ENCODE assay signal across 20 cellular contexts in the genomic region with DNA sequence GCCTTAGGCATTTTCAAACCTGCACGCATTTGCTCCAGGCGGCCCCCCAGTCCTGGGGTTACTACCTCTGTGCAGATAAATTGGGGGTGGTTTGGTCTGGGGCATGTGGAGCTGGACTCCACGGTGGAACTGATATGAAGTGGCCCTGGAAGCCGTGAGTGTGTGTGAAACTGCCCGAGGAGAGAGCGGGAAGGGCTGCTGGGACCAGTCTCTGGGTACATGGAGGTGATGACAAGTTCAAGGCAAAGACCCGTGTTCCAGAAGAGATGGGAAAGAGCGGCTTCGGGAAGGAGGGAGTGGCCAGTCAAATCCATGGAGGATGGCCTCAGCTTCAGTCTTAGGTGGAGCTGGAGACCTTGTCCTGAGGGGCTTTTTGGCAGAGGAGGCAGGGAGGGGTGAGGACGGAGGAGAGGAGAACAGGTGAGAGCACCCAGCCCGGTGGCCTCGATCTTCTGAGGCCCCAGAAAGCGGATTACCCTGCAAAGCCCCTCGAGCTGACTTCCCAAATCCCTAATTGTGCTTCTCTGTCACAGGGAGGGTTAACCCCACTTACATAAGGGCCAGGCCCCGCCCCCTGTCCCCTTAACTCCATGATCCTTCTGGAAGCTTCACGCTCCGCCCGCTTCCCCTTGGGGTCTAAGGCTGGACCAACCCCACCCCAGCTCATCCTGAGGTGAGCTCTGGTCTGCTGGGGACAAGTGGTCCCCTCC. TPM values are rescaled to one million over a fixed set of nuclear protein-coding genes. Genes with fewer than 3 reads are reported as not detected.
A peak's percentile ranks its signal among the peaks of the same experiment; 100 is the strongest.
DNase-seq lines count a peak whose midpoint lies in the region; ATAC-seq, FAIRE-seq and TF ChIP-seq lines count a peak whose summit lies in the region.
"Had no signal": no experiment of that assay in that cellular context is flagged by ENCODE, and none has a peak within 500 bp of the region (broad histone marks: within the 10 kb centered on the region; RNA-seq: fewer than 3 reads in every experiment).

No MANE protein-coding gene starts in this region.

- no peak for TF ChIP-seq RAD21 in H1 (IDR thresholded peaks at IDR 0.05 in 1 of 2, conservative IDR thresholded peaks at IDR 0.05 in 1 of 2; ENCODE audit: low read depth in 2 of 2, low read length in 2 of 2)

- peak; percentile 1 for DNase-seq in NCI-H69 (lab: John Stamatoyannopoulos, UW)
- DNase-seq in H1 (ENCODE audit: low read depth in 1 of 2, low spot score in 2 of 2) = no peak
- no peak for DNase-seq in neuronal stem cell (ENCODE audit: low spot score)
- DNase-seq in activated T-cell treated with anti-CD3 and anti-CD28 coated beads, Interleukin-2, amount 50 U/mL, for 1 hour = no peak
- DNase-seq in BE2C = no peak
- DNase-seq: CD8-positive, alpha-beta memory T cell; DMS79; KG1; NCI-H1436; NCI-H2029 treated with DMSO at 0.1 percent for 48 hours; NCI-H774 had no signal

- H3K4me1 ChIP-seq in H1 (replicated peaks in 1 of 4; ENCODE audit: control insufficient read depth in 3 of 4, insufficient read depth in 4 of 4, low read length in 3 of 4) (peaks cover 8 to 29% (median 22%) of the 10 kb centered on the region in 4 experiments), iPS-20b (ENCODE audit: insufficient read depth, low read length) (peaks cover 21% of the 10 kb centered on the region; the same call in 1 of the 2 replicates), neuronal stem cell (ENCODE audit: control insufficient read depth in 2 of 2, insufficient read depth in 1 of 2, low read depth in 1 of 2, low read length in 2 of 2) (peaks cover 16 to 24% of the 10 kb centered on the region in 2 donors), BE2C (peaks cover 31% of the 10 kb centered on the region)

- H2AFZ ChIP-seq in H1 (ENCODE audit: low read length) (0 out of 2 replicates have a peak overlapping the region, but pooled peaks have one; percentile 13), neuronal stem cell (ENCODE audit: low read length) (peak overlapping the region; percentile 13)
- H2AFZ ChIP-seq: GM23248 had no signal

- H4K8ac ChIP-seq in H1 (ENCODE audit: extremely low read depth, insufficient read depth, low read length) (peak overlapping the region; percentile 40; the same call in 1 of the 2 replicates), neuronal stem cell (ENCODE audit: low read depth, low read length) (no peak overlapping the region)

- H3K9me3 ChIP-seq in H1 (ENCODE audit: insufficient read depth in 2 of 2, low read depth in 1 of 2, low read length in 1 of 2) (no peaks in the 10 kb centered on the region), iPS-20b (ENCODE audit: insufficient read depth, low read depth, low read length) (no peaks in the 10 kb centered on the region), neuronal stem cell (replicated peaks in 1 of 2; ENCODE audit: control insufficient read depth in 2 of 2, insufficient read depth in 1 of 2, low read depth in 1 of 2, low read length in 2 of 2) (no peaks in the 10 kb centered on the region), BE2C (no peaks in the 10 kb centered on the region)
- H3K9me3 ChIP-seq: SK-N-SH had no signal

- TF ChIP-seq POLR2A in H1 (IDR thresholded peaks at IDR 0.05; ENCODE audit: control extremely low read depth in 1 of 2, low read depth in 2 of 2, low read length in 2 of 2) = no peak

- no peak for TF ChIP-seq EP300 in H1 (IDR thresholded peaks at IDR 0.05; ENCODE audit: borderline replicate concordance in 1 of 2, low read depth in 2 of 2, low read length in 2 of 2)

- no peak overlapping the region for H3K56ac ChIP-seq in H1 (replicated peaks; ENCODE audit: insufficient read length, low read depth, low read length)

- H2AK5ac ChIP-seq in H1 (ENCODE audit: low read depth, low read length) = peak overlapping the region; percentile 100; the same call in 1 of the 2 replicates
- H2AK5ac ChIP-seq in neuronal stem cell (ENCODE audit: low read depth, low read length) = peak overlapping the region; percentile 98

- H2BK12ac ChIP-seq in H1 (ENCODE audit: low read depth, low read length) (peak overlapping the region; percentile 99; the same call in 1 of the 2 replicates), neuronal stem cell (ENCODE audit: low read length) (peak overlapping the region; percentile 87)

- CTCF ChIA-PET in H1 (lab: Charles Lee; ENCODE audit: partially characterized antibody) = interaction anchor here (1.1 to 2.2 kb wide), 4 partner anchors 27 to 348 kb away, joined by 3 to 8 read pairs (median 4); no protein-coding TSS in a partner anchor

- ATAC-seq in GM19452 (IDR thresholded peaks at IDR 0.05; ENCODE audit: unreplicated experiment) (no peak), GM19463 (IDR thresholded peaks at IDR 0.05; ENCODE audit: unreplicated experiment) (no peak)
- ATAC-seq: HepG2, Panc1 had no signal

- H2BK120ac ChIP-seq in H1 (replicated peaks; ENCODE audit: low read depth, low read length) (peak overlapping the region; percentile 27), neuronal stem cell (ENCODE audit: low read depth, low read length) (peak overlapping the region; percentile 76)

- H3K79me1 ChIP-seq in H1 (ENCODE audit: low read depth, low read length) (no peaks in the 10 kb centered on the region), neuronal stem cell (ENCODE audit: low read depth, low read length) (no peaks in the 10 kb centered on the region)

- FAIRE-seq in H1 (lab: Jason Lieb, UNC) = no peak
- FAIRE-seq: D721Med, HepG2 had no signal

- no peak overlapping the region for H3K9ac ChIP-seq in H1 (replicated peaks in 1 of 4; ENCODE audit: extremely low read depth in 1 of 4, low read depth in 3 of 4, low read length in 3 of 4)
- no peak overlapping the region; the same call in 1 of the 2 replicates for H3K9ac ChIP-seq in iPS-20b (ENCODE audit: low read depth, low read length)
- H3K9ac ChIP-seq in neuronal stem cell (ENCODE audit: low read depth, low read length, poor library complexity) = no peak overlapping the region
- H3K9ac ChIP-seq: GM23248, SK-N-SH had no signal

- 87% methylated on average over 18 of the region's 18 CpGs; no CpG with 5 or more reads in 1 of the 2 experiments for WGBS in H1 (ENCODE audit: extremely low coverage in 1 of 2, insufficient coverage in 1 of 2, insufficient read length in 1 of 2, insufficient replicate concordance in 2 of 2, low coverage in 1 of 2, low lambda C conversion rate in 2 of 2, missing lambda C conversion rate in 1 of 2), 2 experiments
- WGBS in neuronal stem cell (ENCODE audit: extremely low coverage in 2 of 2, insufficient read length in 2 of 2, insufficient replicate concordance in 1 of 2), 2 donors = no CpG with 5 or more reads among the region's 18 CpGs

- peak overlapping the region; percentile 100 for H2BK20ac ChIP-seq in H1 (ENCODE audit: low read length)

- peak overlapping the region; percentile 93; the same call in 1 of the 2 replicates for H2BK5ac ChIP-seq in H1 (ENCODE audit: low read depth, low read length)
- H2BK5ac ChIP-seq in neuronal stem cell (ENCODE audit: low read length) = peak overlapping the region; percentile 4

- H3K18ac ChIP-seq in H1 (ENCODE audit: extremely low read depth, low read length) (peak overlapping the region; percentile 78), neuronal stem cell (ENCODE audit: low read length) (peak overlapping the region; percentile 80)

- H3K4ac ChIP-seq in H1 (replicated peaks; ENCODE audit: insufficient read length, low read depth, low read length) (peak overlapping the region; percentile 61), neuronal stem cell (ENCODE audit: low read length) (peak overlapping the region; percentile 53)

- no peaks in the 10 kb centered on the region for H3K36me3 ChIP-seq in H1 (ENCODE audit: control insufficient read depth in 2 of 4, insufficient read depth in 4 of 4, low read length in 3 of 4)
- no peaks in the 10 kb centered on the region for H3K36me3 ChIP-seq in iPS-20b (ENCODE audit: insufficient read depth, low read depth, low read length)
- no peaks in the 10 kb centered on the region for H3K36me3 ChIP-seq in neuronal stem cell (replicated peaks in 1 of 2; ENCODE audit: control insufficient read depth in 2 of 2, insufficient read depth in 2 of 2, low read length in 2 of 2)
- no peaks in the 10 kb centered on the region for H3K36me3 ChIP-seq in BE2C

- no peaks in the 10 kb centered on the region for H4K20me1 ChIP-seq in H1 (replicated peaks in 1 of 2; ENCODE audit: control insufficient read depth in 1 of 2, insufficient read depth in 2 of 2, low read length in 2 of 2)

- no peaks in the 10 kb centered on the region for H3K27me3 ChIP-seq in H1 (replicated peaks in 1 of 4; ENCODE audit: control insufficient read depth in 3 of 4, extremely low read depth in 1 of 4, insufficient read depth in 3 of 4, low read length in 3 of 4)
- H3K27me3 ChIP-seq in iPS-20b (ENCODE audit: insufficient read depth, low read length) = no peaks in the 10 kb centered on the region
- H3K27me3 ChIP-seq in neuronal stem cell (ENCODE audit: control insufficient read depth in 3 of 3, insufficient read depth in 3 of 3, low read depth in 1 of 3, low read length in 3 of 3) = no peaks in the 10 kb centered on the region
- H3K27me3 ChIP-seq in BE2C = no peaks in the 10 kb centered on the region

- H4K5ac ChIP-seq in H1 (ENCODE audit: insufficient read length, low read depth, low read length) = no peak overlapping the region

- H2BK15ac ChIP-seq in H1 (ENCODE audit: low read length) (peak overlapping the region; percentile 99), neuronal stem cell (ENCODE audit: low read length) (peak overlapping the region; percentile 84)

- H4K91ac ChIP-seq in H1 (replicated peaks; ENCODE audit: insufficient read length, low read length) (peak overlapping the region; percentile 26), neuronal stem cell (ENCODE audit: low read depth, low read length, poor library complexity) (peak overlapping the region; percentile 6)

- H3K79me2 ChIP-seq in H1 (ENCODE audit: control insufficient read depth in 1 of 2, insufficient read depth in 2 of 2, low read length in 2 of 2) = no peaks in the 10 kb centered on the region

- POLR2A ChIA-PET in H1 (lab: Charles Lee; ENCODE audit: partially characterized antibody) = interaction anchor here (1.3 kb wide), 1 partner anchor 21 kb away, joined by 3 read pairs; no protein-coding TSS in a partner anchor

- no peak overlapping the region for H3K14ac ChIP-seq in H1 (ENCODE audit: insufficient read length)
- peak overlapping the region; percentile 92 for H3K14ac ChIP-seq in neuronal stem cell (ENCODE audit: low read length)

- TF ChIP-seq CTCF in H1 (IDR thresholded peaks at IDR 0.05; ENCODE audit: control extremely low read depth in 1 of 3, insufficient read depth in 1 of 3, low read depth in 1 of 3, low read length in 3 of 3) (no peak), BE2C (IDR thresholded peaks at IDR 0.05; ENCODE audit: low read depth, low read length) (no peak)

- H3K27ac ChIP-seq in H1 (ENCODE audit: low read depth, low read length) = no peak overlapping the region
- H3K27ac ChIP-seq in iPS-20b (ENCODE audit: low read length) = peak overlapping the region; percentile 27
- H3K27ac ChIP-seq in neuronal stem cell (replicated peaks; ENCODE audit: low read length) = no peak overlapping the region
- H3K27ac ChIP-seq: GM23248 had no signal

- H3K4me2 ChIP-seq in H1 (ENCODE audit: insufficient read depth in 1 of 2, low read depth in 2 of 2, low read length in 2 of 2) = peak overlapping the region; percentile 59 to 63
- H3K4me2 ChIP-seq in neuronal stem cell (ENCODE audit: insufficient read depth, low read length, poor library complexity, severe bottlenecking) = no peak overlapping the region
- H3K4me2 ChIP-seq: SK-N-SH had no signal

- H3K23ac ChIP-seq in H1 (ENCODE audit: insufficient read length) (no peak overlapping the region), neuronal stem cell (ENCODE audit: low read depth, low read length, poor library complexity) (peak overlapping the region; percentile 5)

- H3K4me3 ChIP-seq in H1 (ENCODE audit: extremely low read depth in 1 of 4, insufficient read depth in 2 of 4, low read depth in 3 of 4, low read length in 4 of 4) = 0 out of 8 replicates have a peak overlapping the region, but pooled peaks of 1 of the 4 experiments have one; percentile 51
- peak overlapping the region; percentile 49; the same call in 1 of the 2 replicates for H3K4me3 ChIP-seq in iPS-20b (ENCODE audit: low read length)
- no peak overlapping the region for H3K4me3 ChIP-seq in neuronal stem cell (ENCODE audit: low read length in 2 of 2)
- H3K4me3 ChIP-seq in BE2C (ENCODE audit: low read depth, low read length) = no peak overlapping the region
- H3K4me3 ChIP-seq: GM23248 had no signal

- peaks cover 4% of the 10 kb centered on the region; the same call in 1 of the 2 replicates for H3K23me2 ChIP-seq in H1 (ENCODE audit: low read depth, low read length)

RNA-seq across cellular contexts. Expression of a gene that starts 1.9 kb away (rescaled TPM):
- total RNA-seq in H1 (2021; fragmentation: NEBNext Ultra II Directional; extraction: Animal tissue kit (Norgen Biotek cat#: 25700)) = 0.40 and 0.56 TPM in 2 replicates
- 0.67 and 0.80 TPM in 2 replicates for polyA plus RNA-seq in H1 (2011; rRNA removed)
- polyA plus RNA-seq in H1 (2011; cell fraction: cytosol; rRNA removed) = 0.69 TPM
- polyA plus RNA-seq in H1 (2011; cell fraction: nucleus; rRNA removed) = 4.3 TPM
- 0.76 to 1.2 TPM (median 0.99 TPM) in 4 replicates for polyA plus RNA-seq in H1 (2012, experiment 1 of 2)
- polyA plus RNA-seq in H1 (2012, experiment 2 of 2) = 0.10 TPM
- polyA plus RNA-seq in H1 (2013, experiment 1 of 2) = 0.53 TPM
- polyA plus RNA-seq in H1 (2013, experiment 2 of 2) = 0.42 TPM
- polyA minus RNA-seq in H1 (2011; rRNA and poly(A)+ RNA removed) = 0.66 and 0.73 TPM in 2 replicates
- 0.51 TPM for polyA minus RNA-seq in H1 (2011; cell fraction: cytosol; rRNA and poly(A)+ RNA removed)
- 2.3 TPM for polyA minus RNA-seq in H1 (2011; cell fraction: nucleus; rRNA and poly(A)+ RNA removed)
- 0.03 TPM for polyA plus RNA-seq in neuronal stem cell (2013, experiment 1 of 2)
- 0.11 TPM for polyA plus RNA-seq in neuronal stem cell (2013, experiment 2 of 2)
- not detected for polyA plus RNA-seq in BE2C (2012; ENCODE audit: insufficient read depth, insufficient read length, low read depth)
- total RNA-seq: CD8-positive, alpha-beta memory T cell; GM23248; HepG2 had no signal
- polyA plus RNA-seq: BJ; CD8-positive, alpha-beta memory T cell; HepG2 had no signal
